ENCODE assay signal across 20 cellular contexts in genomic region chr3:58358808-58359207, GRCh38. TPM values are rescaled to one million over a fixed set of nuclear protein-coding genes. Genes with fewer than 3 reads are reported as not detected.
DNase-seq lines count a peak whose midpoint lies in the region; ATAC-seq and TF ChIP-seq lines count a peak whose summit lies in the region.
"Had no signal": no experiment of that assay in that cellular context is flagged by ENCODE, and none has a peak within 500 bp of the region (broad histone marks: within the 10 kb centered on the region; RNA-seq: fewer than 3 reads in every experiment).

No MANE protein-coding gene starts in this region.

- no peak overlapping the region for H2AFZ ChIP-seq in OCI-LY1 (ENCODE audit: low read length)
- H2AFZ ChIP-seq: GM23248 had no signal

- H3K9me3 ChIP-seq in DOHH2 (ENCODE audit: control insufficient read depth, insufficient read depth, low read length) (no peaks in the 10 kb centered on the region), OCI-LY1 (ENCODE audit: low read length) (no peaks in the 10 kb centered on the region), stomach (no peaks in the 10 kb centered on the region)
- H3K9me3 ChIP-seq: HAP-1, SJSA1 had no signal

- H3K36me3 ChIP-seq in DOHH2 (ENCODE audit: control insufficient read depth, low read length) (peaks cover 85% of the 10 kb centered on the region), OCI-LY1 (ENCODE audit: insufficient read depth, low read length) (peaks cover 55% of the 10 kb centered on the region), stomach (no peaks in the 10 kb centered on the region)
- H3K36me3 ChIP-seq: HAP-1, SJSA1 had no signal

- H3K4me3 Mint-ChIP-seq in CD14-positive monocyte: no peak overlapping the region
- H3K4me3 Mint-ChIP-seq: CD4-positive, alpha-beta memory T cell had no signal

- TF ChIP-seq CTCF in DOHH2 (IDR thresholded peaks at IDR 0.05; ENCODE audit: low read depth, low read length, poor library complexity, severe bottlenecking): no peak
- no peak for TF ChIP-seq CTCF in OCI-LY1 (IDR thresholded peaks at IDR 0.05; ENCODE audit: low read length)
- TF ChIP-seq CTCF in dorsolateral prefrontal cortex (IDR thresholded peaks at IDR 0.05 in 54 of 56, conservative IDR thresholded peaks at IDR 0.05 in 2 of 56; ENCODE audit: low read depth in 1 of 56, partially characterized antibody in 56 of 56): no peak
- no peak for TF ChIP-seq CTCF in stomach (IDR thresholded peaks at IDR 0.05)
- TF ChIP-seq CTCF in CD14-positive monocyte (IDR thresholded peaks at IDR 0.05): no peak

- H3K27ac Mint-ChIP-seq in CD14-positive monocyte: no peak overlapping the region
- H3K27ac Mint-ChIP-seq: CD4-positive, alpha-beta memory T cell had no signal

- peaks cover 3 to 10% of the 10 kb centered on the region in 2 donors for H3K36me3 Mint-ChIP-seq in CD14-positive monocyte

- intact Hi-C loops in dorsolateral prefrontal cortex (cut with DNase I) (no loop called here), stomach (cut with DNase I; ENCODE audit: low total_unique reads) (no loop called here), CD14-positive monocyte (cut with micrococcal nuclease) (no loop called here)

- H3K9ac ChIP-seq in OCI-LY1 (ENCODE audit: low read length): no peak overlapping the region; the same call in 1 of the 2 replicates
- H3K9ac ChIP-seq: BLaER1, GM23248 had no signal

- DNase-seq in dorsolateral prefrontal cortex: no peak
- DNase-seq in stomach: no peak
- DNase-seq in CD14-positive monocyte (ENCODE audit: low spot score): no peak
- DNase-seq in NCI-H1694 (lab: John Stamatoyannopoulos, UW): no peak
- DNase-seq in stimulated activated CD4-positive, alpha-beta T cell treated with anti-CD3 and anti-CD28 coated beads, Interleukin-15, amount 100 ng/mL, for 24 hours: no peak
- DNase-seq: CD4-positive, alpha-beta memory T cell; DND-41; GM23248; Kasumi-1; NCI-H1694 treated with DMSO at 0.1 percent for 48 hours; NCI-H2081 treated with DMSO at 0.1 percent for 48 hours; NCI-H2171 treated with DMSO at 0.1 percent for 48 hours; NCI-H524 treated with DMSO at 0.1 percent for 48 hours had no signal

- peaks cover 7% of the 10 kb centered on the region; the same call in 1 of the 2 replicates for H3F3A ChIP-seq in DOHH2 (ENCODE audit: control insufficient read depth, insufficient read depth)
- H3F3A ChIP-seq in OCI-LY1 (ENCODE audit: insufficient read depth, low read length): no peaks in the 10 kb centered on the region

- WGBS in stomach, 5 donors: 59 to 78% (median 74%) methylated on average over 4 of the region's 4 CpGs

- peaks cover 100% of the 10 kb centered on the region for H3K79me2 ChIP-seq in DOHH2 (ENCODE audit: control insufficient read depth, low read length)
- peaks cover 90% of the 10 kb centered on the region for H3K79me2 ChIP-seq in OCI-LY1 (ENCODE audit: insufficient read depth, low read length)

- H3K4me1 ChIP-seq in DOHH2 (ENCODE audit: control insufficient read depth, low read length) (peaks cover 95% of the 10 kb centered on the region), OCI-LY1 (ENCODE audit: insufficient read depth, low read length, severe bottlenecking) (peaks cover 70% of the 10 kb centered on the region), stomach (peaks cover 9 to 47% (median 25%) of the 10 kb centered on the region in 4 donors)
- H3K4me1 ChIP-seq: HAP-1 had no signal

- no peak for TF ChIP-seq EP300 in stomach (IDR thresholded peaks at IDR 0.05)

- no peak for ATAC-seq in HG03521 (IDR thresholded peaks at IDR 0.05; ENCODE audit: unreplicated experiment)
- ATAC-seq: Right ventricle myocardium inferior had no signal

- H3K9me2 ChIP-seq in DOHH2 (replicated peaks; ENCODE audit: control insufficient read depth, low read length) (no peaks in the 10 kb centered on the region), OCI-LY1 (ENCODE audit: low read depth, low read length) (no peaks in the 10 kb centered on the region)

- TF ChIP-seq POLR2A in stomach (IDR thresholded peaks at IDR 0.05): no peak

- H3K4me1 Mint-ChIP-seq in CD14-positive monocyte: peaks cover 39% of the 10 kb centered on the region

- H3K4me2 ChIP-seq in DOHH2 (ENCODE audit: low read length) (peak overlapping the region; percentile 3; the same call in 1 of the 2 replicates), OCI-LY1 (ENCODE audit: low read length) (no peak overlapping the region)
- H3K4me2 ChIP-seq: BLaER1 had no signal

- H3K27me3 ChIP-seq in DOHH2 (ENCODE audit: control insufficient read depth, low read length) (no peaks in the 10 kb centered on the region), OCI-LY1 (ENCODE audit: insufficient read depth, low read length) (no peaks in the 10 kb centered on the region), dorsolateral prefrontal cortex (no peaks in the 10 kb centered on the region), stomach (no peaks in the 10 kb centered on the region)
- H3K27me3 ChIP-seq: BLaER1, SJSA1 had no signal

- H3K4me3 ChIP-seq in DOHH2 (ENCODE audit: low read length) (no peak overlapping the region), OCI-LY1 (ENCODE audit: low read depth, low read length, poor library complexity, severe bottlenecking) (no peak overlapping the region), dorsolateral prefrontal cortex (no peak overlapping the region), stomach (no peak overlapping the region)
- H3K4me3 ChIP-seq: BLaER1, GM23248, HAP-1, SJSA1 had no signal

- H3K9me3 Mint-ChIP-seq in CD14-positive monocyte: no peaks in the 10 kb centered on the region
- H3K9me3 Mint-ChIP-seq: CD4-positive, alpha-beta memory T cell had no signal

- H3K27ac ChIP-seq in DOHH2 (ENCODE audit: low read depth, low read length): no peak overlapping the region
- H3K27ac ChIP-seq in OCI-LY1 (ENCODE audit: low read depth, low read length, poor library complexity, severe bottlenecking): peak overlapping the region; percentile 100
- peak overlapping the region in 48 of 59 donors; percentile 0 to 80 (median 55) for H3K27ac ChIP-seq in dorsolateral prefrontal cortex
- peak overlapping the region in 3 of 5 donors; percentile 10 to 42 (median 17) for H3K27ac ChIP-seq in stomach
- H3K27ac ChIP-seq: BLaER1, GM23248, SJSA1 had no signal

- H3K27me3 Mint-ChIP-seq in CD14-positive monocyte (ENCODE audit: low read depth in 3 of 3): peaks cover 0 to 3% (median 1%) of the 10 kb centered on the region in 3 donors
- H3K27me3 Mint-ChIP-seq: CD4-positive, alpha-beta memory T cell had no signal

- H4K20me1 ChIP-seq in DOHH2 (ENCODE audit: control insufficient read depth, insufficient read depth, low read depth, low read length) (peaks cover 10% of the 10 kb centered on the region; the same call in 1 of the 2 replicates), OCI-LY1 (ENCODE audit: insufficient read depth, low read length) (peaks cover 4% of the 10 kb centered on the region)

RNA-seq across cellular contexts. Expression of gene PXK, which starts 26.1 kb away (rescaled TPM):
- total RNA-seq in dorsolateral prefrontal cortex (100 to 1,000 TPM in 86 of 120 experiments, 10 to 100 TPM in 34; 55.2 to 497 (median 130) TPM), stomach (10 to 100 TPM; 16.7 to 54.0 (median 38.8) TPM)
- polyA plus RNA-seq in stomach (10 to 100 TPM in 2 of 3 donors, 1 to 10 TPM in 1; 8.3 to 26.1 (median 14.5) TPM), CD14-positive monocyte (10 to 100 TPM; 52.9 to 54.0 TPM)

RNA-seq across cellular contexts. Expression of gene HTD2, which starts 52.5 kb away (rescaled TPM):
- 10 to 100 TPM in 85 of 120 experiments, 1 to 10 TPM in 35; 5.0 to 23.1 (median 11.3) TPM for total RNA-seq in dorsolateral prefrontal cortex
- 10 to 100 TPM in 2 of 5 donors, 1 to 10 TPM in 1, not detected in 2; 7.0 to 57.6 (median 28.1) TPM for total RNA-seq in stomach
- 1 to 10 TPM; 3.1 to 7.0 (median 6.0) TPM for polyA plus RNA-seq in stomach
- polyA plus RNA-seq in CD14-positive monocyte: 10 to 100 TPM; 10.5 to 17.3 TPM

RNA-seq across cellular contexts. Expression of gene RPP14, which starts 52.8 kb away (rescaled TPM):
- total RNA-seq in dorsolateral prefrontal cortex (10 to 100 TPM; 10.7 to 30.0 (median 19.1) TPM), stomach (10 to 100 TPM in 3 of 5 donors, 1 to 10 TPM in 2; 4.1 to 23.5 (median 11.6) TPM)
- polyA plus RNA-seq in stomach (10 to 100 TPM in 1 of 3 donors, 1 to 10 TPM in 2; 7.4 to 10.1 (median 9.7) TPM), CD14-positive monocyte (1 to 10 TPM; 3.5 to 8.8 TPM)
